ENCODE assay signal across 9 cellular contexts in genomic region chr4:167021545-167022155, GRCh38.
A peak's percentile ranks its signal among the peaks of the same experiment; 100 is the strongest.
DNase-seq lines count a peak whose midpoint lies in the region; ATAC-seq and TF ChIP-seq lines count a peak whose summit lies in the region.
"Had no signal": no experiment of that assay in that cellular context is flagged by ENCODE, and none has a peak within 500 bp of the region (broad histone marks: within the 10 kb centered on the region; RNA-seq: fewer than 3 reads in every experiment).

No MANE protein-coding gene starts in this region.

- WGBS in lung, 2 donors = 20 to 23% methylated on average over 11 of the region's 11 CpGs

- peak; percentile 59 for ATAC-seq in lung (ENCODE audit: insufficient read depth, low FRiP score)

- H3K4me1 Mint-ChIP-seq in HFFc6 (ENCODE audit: low read depth) = no peaks in the 10 kb centered on the region

- H3K27me3 Mint-ChIP-seq in HFFc6 (ENCODE audit: insufficient read depth) = no peaks in the 10 kb centered on the region

- H3K4me3 ChIP-seq in lung = no peak overlapping the region
- H3K4me3 ChIP-seq: skin epidermis had no signal

- no peaks in the 10 kb centered on the region for H3K36me3 Mint-ChIP-seq in HFFc6 (ENCODE audit: low read depth)

- H3K36me3 ChIP-seq in lung (ENCODE audit: control insufficient read depth in 2 of 2, insufficient read depth in 2 of 2, low read length in 2 of 2) = no peaks in the 10 kb centered on the region

- peak; percentile 23 to 54 for DNase-seq in NCI-H524 (lab: John Stamatoyannopoulos, UW)
- DNase-seq in NCI-H524 treated with DMSO at 0.1 percent for 48 hours (lab: John Stamatoyannopoulos, UW) = no peak
- DNase-seq in HFFc6 = peak; percentile 24
- peak; percentile 17 for DNase-seq in NCI-H1694 (lab: John Stamatoyannopoulos, UW)
- peak in 3 of 4 experiments; percentile 5 to 33 (median 12) for DNase-seq in activated CD4-positive, CD25-positive, alpha-beta regulatory T cell (lab: John Stamatoyannopoulos, UW)
- peak; percentile 68 for DNase-seq in dedifferentiated amniotic fluid mesenchymal stem cell (ENCODE audit: extremely low spot score)
- DNase-seq in lung (ENCODE audit: low spot score) = peak; percentile 55
- peak; percentile 12 for DNase-seq in stimulated activated CD8-positive, alpha-beta memory T cell treated with anti-CD3 and anti-CD28 coated beads, Interleukin-15, amount 100 ng/mL, for 1 hour (ENCODE audit: low read depth)

- no peaks in the 10 kb centered on the region for H3K4me1 ChIP-seq in lung (ENCODE audit: control insufficient read depth in 2 of 2, insufficient read depth in 2 of 2, low read length in 2 of 2)

- H3K27ac Mint-ChIP-seq in HFFc6 = no peak overlapping the region

- H3K9me3 ChIP-seq in lung (ENCODE audit: control insufficient read depth in 2 of 2, insufficient read depth in 1 of 2, low read length in 1 of 2) = no peaks in the 10 kb centered on the region

- no peak overlapping the region for H3K4me3 Mint-ChIP-seq in HFFc6

- H3K27ac ChIP-seq in lung (ENCODE audit: low read depth in 1 of 2, low read length in 1 of 2) = no peak overlapping the region
- H3K27ac ChIP-seq: skin epidermis had no signal

- H3K9me3 Mint-ChIP-seq in HFFc6 = no peaks in the 10 kb centered on the region

- H3K27me3 ChIP-seq in lung (ENCODE audit: control insufficient read depth, insufficient read depth) = no peaks in the 10 kb centered on the region

- TF ChIP-seq CTCF in HFFc6 (IDR thresholded peaks at IDR 0.05) (peak; percentile 97), lung (IDR thresholded peaks at IDR 0.05; ENCODE audit: control extremely low read depth, extremely low read depth) (peak; percentile 23)
